ENCODE assay signal across 8 cellular contexts in genomic region chrX:18674788-18675735, GRCh38. TPM values are rescaled to one million over a fixed set of nuclear protein-coding genes. Genes with fewer than 3 reads are reported as not detected.
DNase-seq lines count a peak whose midpoint lies in the region; ATAC-seq and TF ChIP-seq lines count a peak whose summit lies in the region.

No MANE protein-coding gene starts in this region.

- no CpG with 5 or more reads among the region's 74 CpGs for WGBS in trophoblast cell (ENCODE audit: extremely low coverage, insufficient coverage, insufficient read length)
- 0 to 42% methylated on average over 8 to 43 of the region's 74 CpGs for WGBS in transverse colon (ENCODE audit: low coverage in 1 of 2), 2 donors

- H2AFZ ChIP-seq in trophoblast cell (ENCODE audit: insufficient read depth, low read length, poor library complexity), result peak overlapping the region; percentile 23

- POLR2A ChIA-PET in activated naive CD8-positive, alpha-beta T cell treated with anti-CD3 and anti-CD28 coated beads, Interleukin-2, amount 10 ng/mL, durations not matched to agents 7 days and 5 days (lab: Charles Lee), result no interaction called here

- H3K4me1 Mint-ChIP-seq in activated naive CD8-positive, alpha-beta T cell treated with anti-CD3 and anti-CD28 coated beads, Interleukin-2, amount 10 ng/mL, durations not matched to agents 7 days and 5 days, result peaks cover 2% of the 10 kb centered on the region

- H3K18ac ChIP-seq in trophoblast cell (ENCODE audit: low read length), result no peak overlapping the region

- TF ChIP-seq POLR2A in transverse colon (IDR thresholded peaks at IDR 0.05), result peak; percentile 30

- no peaks in the 10 kb centered on the region for H3K9me3 Mint-ChIP-seq in activated naive CD8-positive, alpha-beta T cell treated with anti-CD3 and anti-CD28 coated beads, Interleukin-2, amount 10 ng/mL, durations not matched to agents 7 days and 5 days

- DNase-seq in GM04503 (ENCODE audit: low read depth) (peak; percentile 11), H7 (peak; percentile 89), LoVo (ENCODE audit: low spot score) (peak; percentile 64), SKM-1 treated with dmso at 0.1 percent for 144 hours (lab: John Stamatoyannopoulos, UW; ENCODE audit: unreplicated experiment) (peak; percentile 67), cardiac muscle cell (ENCODE audit: low read depth in 1 of 2, low spot score in 1 of 2) (peak; percentile 72 to 76), trophoblast cell (peak; percentile 59 to 85), transverse colon (peak; percentile 78)
- peak; percentile 82 for DNase-seq in activated naive CD8-positive, alpha-beta T cell treated with anti-CD3 and anti-CD28 coated beads, Interleukin-2, amount 10 ng/mL, durations not matched to agents 7 days and 5 days

- H3K14ac ChIP-seq in trophoblast cell (ENCODE audit: low read length), result no peak overlapping the region

- ATAC-seq in activated naive CD8-positive, alpha-beta T cell treated with anti-CD3 and anti-CD28 coated beads, Interleukin-2, amount 10 ng/mL, durations not matched to agents 7 days and 5 days (ENCODE audit: low read depth), result peak; percentile 81

- peak overlapping the region; percentile 59 for H3K4me3 ChIP-seq in H7 (ENCODE audit: insufficient read depth, low read depth, low read length)
- H3K4me3 ChIP-seq in cardiac muscle cell, result peak overlapping the region; percentile 84
- peak overlapping the region; percentile 79 for H3K4me3 ChIP-seq in trophoblast cell (ENCODE audit: low read depth, low read length)
- peak overlapping the region; percentile 56 to 77 (median 66) for H3K4me3 ChIP-seq in transverse colon

- no peak overlapping the region for H3K23ac ChIP-seq in trophoblast cell (ENCODE audit: low read length)

- H3K79me1 ChIP-seq in trophoblast cell (ENCODE audit: low read length), result peaks cover 7% of the 10 kb centered on the region

- intact Hi-C loops in transverse colon (cut with DNase I; ENCODE audit: low total_unique reads), result loop anchor here (5.0 kb wide), 1 partner anchor 1242 kb away; no protein-coding TSS in a partner anchor

- in situ Hi-C loops in transverse colon (cut with MboI; ENCODE audit: low pct_ligation_motif_present in 1 of 4, low pct_unique_long_range_greater_than_20kb in 1 of 4, low sequenced_read_pairs in 3 of 4), result loop anchor here in 1 of 4 donors (25.0 kb wide), 1 partner anchor 263 kb away; no protein-coding TSS in a partner anchor

- H3K4me1 ChIP-seq in cardiac muscle cell (ENCODE audit: low read depth) (no peaks in the 10 kb centered on the region), trophoblast cell (ENCODE audit: control insufficient read depth in 1 of 2, insufficient read depth in 2 of 2, low read length in 2 of 2) (peaks cover 0 to 3% of the 10 kb centered on the region in 2 experiments), transverse colon (no peaks in the 10 kb centered on the region)

- peak overlapping the region; percentile 77 for H3K4me2 ChIP-seq in trophoblast cell (ENCODE audit: low read length)

- TF ChIP-seq CTCF in cardiac muscle cell (IDR thresholded peaks at IDR 0.05; ENCODE audit: low read depth, low read length) (no peak), transverse colon (IDR thresholded peaks at IDR 0.05) (no peak)

- H4K91ac ChIP-seq in trophoblast cell (ENCODE audit: low read depth, low read length), result peak overlapping the region; percentile 72

- H3K27me3 Mint-ChIP-seq in activated naive CD8-positive, alpha-beta T cell treated with anti-CD3 and anti-CD28 coated beads, Interleukin-2, amount 10 ng/mL, durations not matched to agents 7 days and 5 days, result peaks cover 5% of the 10 kb centered on the region

- peak overlapping the region; percentile 74 for H3K27ac Mint-ChIP-seq in activated naive CD8-positive, alpha-beta T cell treated with anti-CD3 and anti-CD28 coated beads, Interleukin-2, amount 10 ng/mL, durations not matched to agents 7 days and 5 days

- no peaks in the 10 kb centered on the region for H3K79me2 ChIP-seq in trophoblast cell (ENCODE audit: control insufficient read depth, insufficient read depth, low read length, poor library complexity)

- no peak overlapping the region for H3K4ac ChIP-seq in trophoblast cell (ENCODE audit: low read depth, low read length)

- peak overlapping the region; percentile 56 for H2BK120ac ChIP-seq in trophoblast cell (ENCODE audit: insufficient read depth, low read length, poor library complexity)

- H4K12ac ChIP-seq in trophoblast cell (ENCODE audit: low read depth, low read length), result peak overlapping the region; percentile 27

- H3K27ac ChIP-seq in cardiac muscle cell, result peak overlapping the region; percentile 54
- H3K27ac ChIP-seq in trophoblast cell (ENCODE audit: low read depth, low read length), result peak overlapping the region; percentile 47
- peak overlapping the region; percentile 82 to 93 (median 88) for H3K27ac ChIP-seq in transverse colon

- H2AK5ac ChIP-seq in trophoblast cell (ENCODE audit: low read length), result no peak overlapping the region

- H3K9ac ChIP-seq in trophoblast cell (ENCODE audit: low read length), result peak overlapping the region; percentile 61

- no peaks in the 10 kb centered on the region for H3K27me3 ChIP-seq in H7 (ENCODE audit: control insufficient read depth, insufficient read depth, low read length)
- H3K27me3 ChIP-seq in cardiac muscle cell, result no peaks in the 10 kb centered on the region
- no peaks in the 10 kb centered on the region for H3K27me3 ChIP-seq in trophoblast cell (ENCODE audit: insufficient read depth, low read length)
- no peaks in the 10 kb centered on the region for H3K27me3 ChIP-seq in transverse colon

- H3K36me3 Mint-ChIP-seq in activated naive CD8-positive, alpha-beta T cell treated with anti-CD3 and anti-CD28 coated beads, Interleukin-2, amount 10 ng/mL, durations not matched to agents 7 days and 5 days, result no peaks in the 10 kb centered on the region

- peak overlapping the region; percentile 36 for H2BK5ac ChIP-seq in trophoblast cell (ENCODE audit: low read depth, low read length, poor library complexity)

- peak overlapping the region; percentile 88 for H4K8ac ChIP-seq in trophoblast cell (ENCODE audit: low read depth, low read length)

- peak overlapping the region; percentile 77 for H3K4me3 Mint-ChIP-seq in activated naive CD8-positive, alpha-beta T cell treated with anti-CD3 and anti-CD28 coated beads, Interleukin-2, amount 10 ng/mL, durations not matched to agents 7 days and 5 days

- TF ChIP-seq EP300 in transverse colon (IDR thresholded peaks at IDR 0.05; ENCODE audit: low read depth), result no peak

- H3K36me3 ChIP-seq in H7 (replicated peaks; ENCODE audit: control insufficient read depth, insufficient read depth, low read length) (no peaks in the 10 kb centered on the region), cardiac muscle cell (no peaks in the 10 kb centered on the region), trophoblast cell (ENCODE audit: control insufficient read depth in 1 of 2, insufficient read depth in 2 of 2, low read length in 2 of 2) (no peaks in the 10 kb centered on the region), transverse colon (no peaks in the 10 kb centered on the region)

- H2BK12ac ChIP-seq in trophoblast cell (ENCODE audit: low read length), result no peak overlapping the region

- H3K9me3 ChIP-seq in cardiac muscle cell (ENCODE audit: low read depth) (no peaks in the 10 kb centered on the region), trophoblast cell (ENCODE audit: insufficient read depth, low read depth, low read length) (no peaks in the 10 kb centered on the region), transverse colon (no peaks in the 10 kb centered on the region)

RNA-seq across cellular contexts. Expression of gene RS1, which starts 3.2 kb away (rescaled TPM):
- total RNA-seq in H7 (2014; rRNA removed; shearing (Covaris generic)), result not detected in 2 replicates
- total RNA-seq in activated naive CD8-positive, alpha-beta T cell treated with anti-CD3 and anti-CD28 coated beads, Interleukin-2, amount 10 ng/mL, durations not matched to agents 7 days and 5 days, result not detected
- total RNA-seq in cardiac muscle cell (not detected in 2 replicates), transverse colon (not detected)
- 0.14 TPM in 1 of 2 replicates, not detected in the other for polyA plus RNA-seq in cardiac muscle cell
- polyA plus RNA-seq in trophoblast cell (2013), result 0.03 and 0.05 TPM in 2 replicates

RNA-seq across cellular contexts. Expression of gene PPEF1, which starts 32.4 kb away (rescaled TPM):
- total RNA-seq in H7 (2014; rRNA removed; shearing (Covaris generic)), result 0.10 and 0.37 TPM in 2 replicates
- not detected for total RNA-seq in activated naive CD8-positive, alpha-beta T cell treated with anti-CD3 and anti-CD28 coated beads, Interleukin-2, amount 10 ng/mL, durations not matched to agents 7 days and 5 days
- total RNA-seq in cardiac muscle cell (0.30 TPM in 1 of 2 replicates, not detected in the other), transverse colon (not detected)
- polyA plus RNA-seq in cardiac muscle cell, result 1.5 TPM in 1 of 2 replicates, not detected in the other
- polyA plus RNA-seq in trophoblast cell (2013), result 0.11 and 0.18 TPM in 2 replicates

Comparison
In these comparisons a context has a peak if more than half of its experiments do, and no peak if none do; other contexts are left out.
1. Peak in every context shown above with its lines: DNase-seq, ATAC-seq, H3K4me3 ChIP-seq and H3K27ac ChIP-seq.
2. DNase-seq: peak in every context shown above with its lines; median percentile 89 in H7; 82 in activated naive CD8-positive, alpha-beta T cell treated with anti-CD3 and anti-CD28 coated beads, Interleukin-2, amount 10 ng/mL, durations not matched to agents 7 days and 5 days; 78 in transverse colon; 74 in cardiac muscle cell; 72 in trophoblast cell; 67 in SKM-1 treated with dmso at 0.1 percent for 144 hours; 64 in LoVo; 11 in GM04503.